8 cellular contexts compared by ENCODE assay signal in genomic region chr9:137087409-137087925, GRCh38. TPM values are rescaled to one million over a fixed set of nuclear protein-coding genes. Genes with fewer than 3 reads are reported as not detected.
DNase-seq lines count a peak whose midpoint lies in the region; ATAC-seq, FAIRE-seq and TF ChIP-seq lines count a peak whose summit lies in the region.

No MANE protein-coding gene starts in this region.

- TF ChIP-seq CTCF in Panc1 (IDR thresholded peaks at IDR 0.05) (no peak), epithelial cell of esophagus (IDR thresholded peaks at IDR 0.05; ENCODE audit: insufficient read depth, low read depth, low read length, missing control alignments) (no peak), ovary (IDR thresholded peaks at IDR 0.05) (no peak)

- DNase-seq in NCI-H82 (lab: John Stamatoyannopoulos, UW), result peak; percentile 40
- no peak for DNase-seq in NCI-H82 treated with DMSO at 0.1 percent for 48 hours (lab: John Stamatoyannopoulos, UW; ENCODE audit: unreplicated experiment)
- DNase-seq in Panc1 (ENCODE audit: low read depth, low spot score), result no peak
- DNase-seq in epithelial cell of esophagus (ENCODE audit: low read depth), result no peak
- no peak for DNase-seq in ovary
- DNase-seq in H54 (ENCODE audit: insufficient read length, low spot score), result no peak
- DNase-seq in hypothalamus (lab: John Stamatoyannopoulos, UW), result no peak

- H3K27me3 ChIP-seq in Panc1 (ENCODE audit: control insufficient read depth, insufficient read depth, low read length) (no peaks in the 10 kb centered on the region), ovary (no peaks in the 10 kb centered on the region)

- ATAC-seq in Panc1, result no peak
- ATAC-seq in HG02870 (IDR thresholded peaks at IDR 0.05; ENCODE audit: unreplicated experiment), result no peak

- H3K4me3 ChIP-seq in Panc1 (ENCODE audit: low read depth in 2 of 2, low read length in 2 of 2), result peak overlapping the region; percentile 63 to 73
- H3K4me3 ChIP-seq in epithelial cell of esophagus (ENCODE audit: low read length), result peak overlapping the region; percentile 72
- H3K4me3 ChIP-seq in ovary, result peak overlapping the region; percentile 82

- TF ChIP-seq POLR2A in ovary (IDR thresholded peaks at IDR 0.05), result no peak
- TF ChIP-seq POLR2A in H54 (IDR thresholded peaks at IDR 0.05; ENCODE audit: low read depth, low read length), result no peak

- 9 to 10% (median 10%) methylated on average over 22 of the region's 22 CpGs for WGBS in ovary, 3 donors

- CTCF ChIA-PET in Panc1 (lab: Charles Lee), result no interaction called here

- intact Hi-C loops in Panc1 (cut with micrococcal nuclease; ENCODE audit: unreplicated experiment) (no loop called here), ovary (cut with DNase I) (no loop called here)

- FAIRE-seq in H54 (lab: Jason Lieb, UNC), result no peak

- TF ChIP-seq EP300 in ovary (IDR thresholded peaks at IDR 0.05), result no peak

- H3K9me3 ChIP-seq in Panc1 (ENCODE audit: control insufficient read depth, insufficient read depth, low read depth, low read length), result no peaks in the 10 kb centered on the region
- H3K9me3 ChIP-seq in ovary, result no peaks in the 10 kb centered on the region

- H3K27ac ChIP-seq in Panc1 (ENCODE audit: low read length) (peak overlapping the region; percentile 88), ovary (peak overlapping the region; percentile 3 to 68)

- H3K4me1 ChIP-seq in Panc1 (ENCODE audit: control insufficient read depth, insufficient read depth, low read length) (peaks cover 38% of the 10 kb centered on the region), ovary (ENCODE audit: insufficient read depth) (peaks cover 9% of the 10 kb centered on the region)

- POLR2A ChIA-PET in Panc1 (lab: Charles Lee), result no interaction called here

- no peaks in the 10 kb centered on the region; the same call in 1 of the 2 replicates for H3K36me3 ChIP-seq in Panc1 (ENCODE audit: control insufficient read depth, insufficient read depth, low read length)
- H3K36me3 ChIP-seq in ovary, result no peaks in the 10 kb centered on the region

- no TSS peak for BruUV-seq in Panc1 (replicated peaks; lab: Mats Ljungman, UMichigan)

- in situ Hi-C loops in Panc1 (cut with HindIII; ENCODE audit: low pct_unique_long_range_greater_than_20kb, low sequenced_read_pairs), result no loop called here

RNA-seq across cellular contexts. Expression of gene MAN1B1, which starts 0.7 kb away (rescaled TPM):
- total RNA-seq in Panc1 (2021; ENCODE audit: unreplicated experiment) (57.2 TPM), ovary (10 to 100 TPM; 30.2 to 55.1 (median 38.6) TPM)
- polyA plus RNA-seq in Panc1 (2012; ENCODE audit: insufficient read length), result 49.5 TPM
- 100 to 1,000 TPM in 1 of 2 donors, 10 to 100 TPM in 1; 44.0 to 109 TPM for polyA plus RNA-seq in ovary

RNA-seq across cellular contexts. Expression of gene UAP1L1, which starts 10.2 kb away (rescaled TPM):
- 23.1 TPM for total RNA-seq in Panc1 (2021; ENCODE audit: unreplicated experiment)
- polyA plus RNA-seq in Panc1 (2012; ENCODE audit: insufficient read length), result 13.1 TPM
- 1 to 10 TPM; 1.3 to 6.3 (median 4.1) TPM for total RNA-seq in ovary
- 1 to 10 TPM; 3.0 to 4.1 TPM for polyA plus RNA-seq in ovary

RNA-seq across cellular contexts. Expression of gene SAPCD2, which starts 17.1 kb away (rescaled TPM):
- total RNA-seq in Panc1 (2021; ENCODE audit: unreplicated experiment) (18.4 TPM), ovary (under 1 TPM in 5 of 7 donors, not detected in 2; 0.24 to 0.62 (median 0.37) TPM)
- 11.5 TPM for polyA plus RNA-seq in Panc1 (2012; ENCODE audit: insufficient read length)
- under 1 TPM; 0.10 to 0.15 TPM for polyA plus RNA-seq in ovary

RNA-seq across cellular contexts. Expression of gene DPP7, which starts 27.1 kb away (rescaled TPM):
- total RNA-seq in Panc1 (2021; ENCODE audit: unreplicated experiment), result 236 TPM
- polyA plus RNA-seq in Panc1 (2012; ENCODE audit: insufficient read length), result 290 TPM
- 100 to 1,000 TPM in 2 of 7 donors, 10 to 100 TPM in 5; 39.8 to 117 (median 95.6) TPM for total RNA-seq in ovary
- polyA plus RNA-seq in ovary, result 10 to 100 TPM in 1 of 2 donors, 1 to 10 TPM in 1; 3.0 to 88.7 TPM

RNA-seq across cellular contexts. Expression of gene ENTPD2, which starts 33.6 kb away (rescaled TPM):
- total RNA-seq in Panc1 (2021; ENCODE audit: unreplicated experiment) (2.8 TPM), ovary (1 to 10 TPM in 4 of 7 donors, under 1 TPM in 3; 0.12 to 5.1 (median 1.0) TPM)
- 5.5 TPM for polyA plus RNA-seq in Panc1 (2012; ENCODE audit: insufficient read length)
- polyA plus RNA-seq in ovary, result under 1 TPM; 0.32 to 0.82 TPM

Comparison
In these comparisons a context has a peak if more than half of its experiments do, and no peak if none do; other contexts are left out.
1. RNA of gene SAPCD2, which starts 17.1 kb away (total RNA-seq): 18.4 TPM in Panc1 (single experiment); 0.24 to 0.62 TPM in ovary; every median in the first group is over 10 times any median in the second.
2. Peak in every context shown above with its lines, with median percentiles within 50 percentile points of each other: H3K4me3 ChIP-seq.